In genomic region chr22:43858156-43858895, GRCh38 we compare ENCODE assay signal across 30 cellular contexts. TPM values are rescaled to one million over a fixed set of nuclear protein-coding genes. Genes with fewer than 3 reads are reported as not detected.
"Had no signal": no experiment of that assay in that cellular context is flagged by ENCODE, and none has a peak within 500 bp of the region (broad histone marks: within the 10 kb centered on the region; RNA-seq: fewer than 3 reads in every experiment).

No MANE protein-coding gene starts in this region.

- H3K36me3 Mint-ChIP-seq: T-cell, type B pancreatic cell had no signal

- H3K9ac ChIP-seq: parathyroid adenoma had no signal

- H3K36me3 ChIP-seq: esophagus muscularis mucosa, right lobe of liver, thoracic aorta, vagina had no signal

- FAIRE-seq: endothelial cell of umbilical vein, frontal cortex, islet of Langerhans, TTC549 had no signal

- ATAC-seq: activated naive CD4-positive, alpha-beta T cell treated with anti-CD3 and anti-CD28 coated beads, Interleukin-2, amount 50 U/mL, for 72 hours; activated T-cell treated with anti-CD3 and anti-CD28 coated beads, Interleukin-2, amount 50 U/mL, for 72 hours; left cardiac atrium; mucosa of descending colon; right lobe of liver; T-cell had no signal

- H3K9me3 Mint-ChIP-seq: activated CD4-positive, alpha-beta memory T cell treated with anti-CD3 and anti-CD28 coated beads, Interleukin-2, amount 10 ng/mL, durations not matched to agents 7 days and 5 days had no signal

- H3K9me3 ChIP-seq: mucosa of descending colon, right lobe of liver, thoracic aorta, vagina had no signal

- H3K4me3 Mint-ChIP-seq: activated CD4-positive, alpha-beta memory T cell treated with anti-CD3 and anti-CD28 coated beads, Interleukin-2, amount 10 ng/mL, durations not matched to agents 7 days and 5 days; activated T-cell treated with anti-CD3 and anti-CD28 coated beads, Interleukin-2, amount 50 U/mL, for 72 hours; memory B cell; nephron progenitor cell; T-cell; T-helper 2 cell treated with Interferon-gamma antibody and Interleukin-4, amounts not matched to agents 5 μg/mL and 100 μg/mL, for 36 hours had no signal

- H3K4me1 ChIP-seq: parathyroid adenoma, vagina had no signal

- H3K27ac ChIP-seq: esophagus muscularis mucosa, parathyroid adenoma, right lobe of liver, thoracic aorta, vagina had no signal

- H3K4me1 Mint-ChIP-seq: memory B cell had no signal

- DNase-seq: activated CD4-positive, alpha-beta memory T cell treated with anti-CD3 and anti-CD28 coated beads, Interleukin-2, amount 10 ng/mL, durations not matched to agents 7 days and 5 days; activated CD4-positive, alpha-beta T cell treated with anti-CD3 and anti-CD28 coated beads for 48 hours; activated gamma-delta T cell; activated T-cell treated with anti-CD3 and anti-CD28 coated beads, Interleukin-2, amount 50 U/mL, for 72 hours; dermis blood vessel endothelial cell; effector CD8-positive, alpha-beta T cell; hypothalamus; left cardiac atrium; nephron progenitor cell; stimulated activated CD4-positive, alpha-beta T cell treated with anti-CD3 and anti-CD28 coated beads, Interleukin-4, amount 100 ng/mL, for 24 hours; stimulated activated naive CD4-positive, alpha-beta T cell treated with Interleukin-2 at 50 U/mL for 16 hours; T-cell had no signal

- H3K27ac Mint-ChIP-seq: activated CD4-positive, alpha-beta memory T cell treated with anti-CD3 and anti-CD28 coated beads, Interleukin-2, amount 10 ng/mL, durations not matched to agents 7 days and 5 days; activated naive CD4-positive, alpha-beta T cell treated with anti-CD3 and anti-CD28 coated beads, Interleukin-2, amount 50 U/mL, for 72 hours; activated T-cell treated with anti-CD3 and anti-CD28 coated beads, Interleukin-2, amount 50 U/mL, for 72 hours; brain; memory B cell; nephron progenitor cell; T-cell; T-helper 2 cell treated with Interferon-gamma antibody and Interleukin-4, amounts not matched to agents 5 μg/mL and 100 μg/mL, for 36 hours; type B pancreatic cell had no signal

- H3K4me3 ChIP-seq: esophagus muscularis mucosa, mucosa of descending colon, right lobe of liver, thoracic aorta, vagina had no signal

RNA-seq across cellular contexts. Expression of gene SULT4A1, which starts 4.0 kb away (rescaled TPM):
- total RNA-seq: activated CD4-positive, alpha-beta memory T cell treated with anti-CD3 and anti-CD28 coated beads, Interleukin-2, amount 10 ng/mL, durations not matched to agents 7 days and 5 days; activated T-cell treated with anti-CD3 and anti-CD28 coated beads, Interleukin-2, amount 50 U/mL, for 72 hours; aorta; dermis blood vessel endothelial cell; endothelial cell of umbilical vein; lower leg skin; T-cell; thoracic aorta had no signal

RNA-seq across cellular contexts. Expression of gene PNPLA5, which starts 33.5 kb away (rescaled TPM):
- total RNA-seq: activated CD4-positive, alpha-beta memory T cell treated with anti-CD3 and anti-CD28 coated beads, Interleukin-2, amount 10 ng/mL, durations not matched to agents 7 days and 5 days; activated naive CD4-positive, alpha-beta T cell treated with anti-CD3 and anti-CD28 coated beads, Interleukin-2, amount 50 U/mL, for 72 hours; activated T-cell treated with anti-CD3 and anti-CD28 coated beads, Interleukin-2, amount 50 U/mL, for 72 hours; aorta; dermis blood vessel endothelial cell; endothelial cell of umbilical vein; esophagus muscularis mucosa; left cardiac atrium; mucosa of descending colon; T-cell; thoracic aorta; vagina had no signal
- polyA plus RNA-seq: adipose tissue, endothelial cell of umbilical vein had no signal
